31 cellular contexts compared by ENCODE assay signal in the genomic region with DNA sequence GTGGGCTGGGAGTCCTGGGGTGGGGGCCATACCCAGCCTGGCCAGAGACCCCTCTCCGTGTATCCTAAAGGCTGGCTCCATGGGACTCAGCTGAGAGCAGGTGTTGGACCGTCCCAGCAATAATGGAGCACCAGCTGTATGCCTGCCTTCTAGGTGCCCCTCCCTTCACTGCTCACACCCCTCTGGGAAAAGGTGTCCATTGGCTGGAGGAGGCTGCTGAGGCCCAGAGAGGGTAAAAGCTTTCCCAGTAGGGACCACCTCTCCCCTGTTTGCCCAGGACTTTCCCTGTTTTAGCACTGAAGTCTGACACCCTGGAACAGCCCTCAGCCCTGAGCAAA. TPM values are rescaled to one million over a fixed set of nuclear protein-coding genes. Genes with fewer than 3 reads are reported as not detected.
"Had no signal": no experiment of that assay in that cellular context is flagged by ENCODE, and none has a peak within 500 bp of the region (broad histone marks: within the 10 kb centered on the region; RNA-seq: fewer than 3 reads in every experiment).

No MANE protein-coding gene starts in this region.

- H3K27me3 Mint-ChIP-seq: activated CD4-positive, alpha-beta memory T cell treated with anti-CD3 and anti-CD28 coated beads, Interleukin-2, amount 10 ng/mL, durations not matched to agents 7 days and 5 days; activated CD4-positive, alpha-beta T cell treated with anti-CD3 and anti-CD28 coated beads, Interleukin-2, amount 10 ng/mL, durations not matched to agents 7 days and 5 days; activated naive CD4-positive, alpha-beta T cell treated with anti-CD3 and anti-CD28 coated beads, Interleukin-2, amount 10 ng/mL, durations not matched to agents 7 days and 5 days; activated naive CD8-positive, alpha-beta T cell treated with anti-CD3 and anti-CD28 coated beads, Interleukin-2, amount 10 ng/mL, durations not matched to agents 7 days and 5 days; activated T-cell treated with anti-CD3 and anti-CD28 coated beads, Interleukin-2, amount 50 U/mL, for 24 hours; effector memory CD8-positive, alpha-beta T cell had no signal

- H3K9me3 Mint-ChIP-seq: activated CD4-positive, alpha-beta memory T cell treated with anti-CD3 and anti-CD28 coated beads, Interleukin-2, amount 10 ng/mL, durations not matched to agents 7 days and 5 days; activated CD4-positive, alpha-beta T cell treated with anti-CD3 and anti-CD28 coated beads, Interleukin-2, amount 10 ng/mL, durations not matched to agents 7 days and 5 days; activated naive CD4-positive, alpha-beta T cell treated with anti-CD3 and anti-CD28 coated beads, Interleukin-2, amount 10 ng/mL, durations not matched to agents 7 days and 5 days; activated naive CD4-positive, alpha-beta T cell treated with anti-CD3 and anti-CD28 coated beads, Interleukin-2, amount 50 U/mL, for 72 hours; activated T-cell treated with anti-CD3 and anti-CD28 coated beads, Interleukin-2, amount 50 U/mL, for 24 hours; activated T-cell treated with anti-CD3 and anti-CD28 coated beads, Interleukin-2, amount 50 U/mL, for 72 hours; effector memory CD8-positive, alpha-beta T cell; WTC11 had no signal

- H3K4me1 ChIP-seq: ascending aorta, breast epithelium, colonic mucosa, foreskin keratinocyte, gastrocnemius medialis, heart left ventricle had no signal

- H3K4me1 Mint-ChIP-seq: activated naive CD4-positive, alpha-beta T cell treated with anti-CD3 and anti-CD28 coated beads, Interleukin-2, amount 10 ng/mL, durations not matched to agents 7 days and 5 days; brain had no signal

- H3K4me3 Mint-ChIP-seq: activated CD4-positive, alpha-beta memory T cell treated with anti-CD3 and anti-CD28 coated beads, Interleukin-2, amount 10 ng/mL, durations not matched to agents 7 days and 5 days; activated CD4-positive, alpha-beta T cell treated with anti-CD3 and anti-CD28 coated beads, Interleukin-2, amount 10 ng/mL, durations not matched to agents 7 days and 5 days; activated naive CD4-positive, alpha-beta T cell treated with anti-CD3 and anti-CD28 coated beads, Interleukin-2, amount 10 ng/mL, durations not matched to agents 7 days and 5 days; activated naive CD8-positive, alpha-beta T cell treated with anti-CD3 and anti-CD28 coated beads, Interleukin-2, amount 10 ng/mL, durations not matched to agents 7 days and 5 days; activated T-cell treated with anti-CD3 and anti-CD28 coated beads, Interleukin-2, amount 50 U/mL, for 24 hours; activated T-cell treated with anti-CD3 and anti-CD28 coated beads, Interleukin-2, amount 50 U/mL, for 72 hours; brain; effector memory CD8-positive, alpha-beta T cell; WTC11 had no signal

- H3K27ac Mint-ChIP-seq: activated CD4-positive, alpha-beta memory T cell treated with anti-CD3 and anti-CD28 coated beads, Interleukin-2, amount 10 ng/mL, durations not matched to agents 7 days and 5 days; activated CD4-positive, alpha-beta T cell treated with anti-CD3 and anti-CD28 coated beads, Interleukin-2, amount 10 ng/mL, durations not matched to agents 7 days and 5 days; activated naive CD4-positive, alpha-beta T cell treated with anti-CD3 and anti-CD28 coated beads, Interleukin-2, amount 10 ng/mL, durations not matched to agents 7 days and 5 days; activated naive CD8-positive, alpha-beta T cell treated with anti-CD3 and anti-CD28 coated beads, Interleukin-2, amount 10 ng/mL, durations not matched to agents 7 days and 5 days; activated T-cell treated with anti-CD3 and anti-CD28 coated beads, Interleukin-2, amount 50 U/mL, for 24 hours; activated T-cell treated with anti-CD3 and anti-CD28 coated beads, Interleukin-2, amount 50 U/mL, for 72 hours; brain had no signal

- DNase-seq: activated CD4-positive, alpha-beta memory T cell treated with anti-CD3 and anti-CD28 coated beads, Interleukin-2, amount 10 ng/mL, durations not matched to agents 7 days and 5 days; activated CD4-positive, alpha-beta T cell treated with anti-CD3 and anti-CD28 coated beads for 1 hour; activated CD4-positive, alpha-beta T cell treated with anti-CD3 and anti-CD28 coated beads for 4 hours; activated CD4-positive, alpha-beta T cell treated with anti-CD3 and anti-CD28 coated beads, Interleukin-2, amount 10 ng/mL, durations not matched to agents 7 days and 5 days; activated CD4-positive, alpha-beta T cell treated with anti-CD3 and anti-CD28 coated beads, Interleukin-2, amount 50 U/mL, for 4 hours; activated CD8-positive, alpha-beta memory T cell treated with anti-CD3 and anti-CD28 coated beads, Interleukin-2, amount 50 U/mL, for 48 hours; activated gamma-delta T cell; activated naive CD4-positive, alpha-beta T cell; activated naive CD4-positive, alpha-beta T cell treated with anti-CD3 and anti-CD28 coated beads, Interleukin-2, amount 10 ng/mL, durations not matched to agents 7 days and 5 days; activated naive CD8-positive, alpha-beta T cell treated with anti-CD3 and anti-CD28 coated beads, Interleukin-2, amount 10 ng/mL, durations not matched to agents 7 days and 5 days; activated T-cell treated with anti-CD3 and anti-CD28 coated beads for 4 hours; activated T-cell treated with anti-CD3 and anti-CD28 coated beads, Interleukin-2, amount 50 U/mL, for 24 hours; activated T-cell treated with anti-CD3 and anti-CD28 coated beads, Interleukin-2, amount 50 U/mL, for 72 hours; central memory CD4-positive, alpha-beta T cell; cerebellar nuclear complex; colonic mucosa; effector memory CD8-positive, alpha-beta T cell; erythroblast; foreskin keratinocyte; gastrocnemius medialis; heart left ventricle; T-helper 2 cell had no signal

- H3K4me3 ChIP-seq: ascending aorta, breast epithelium, cardiac muscle cell, colonic mucosa, esophagus muscularis mucosa, gastrocnemius medialis, heart left ventricle had no signal

- H3K36me3 ChIP-seq: ascending aorta, breast epithelium, cardiac muscle cell, colonic mucosa, esophagus muscularis mucosa, gastrocnemius medialis, heart left ventricle had no signal

- H3K9me3 ChIP-seq: ascending aorta, breast epithelium, colonic mucosa, esophagus muscularis mucosa, gastrocnemius medialis had no signal

- H3K36me3 Mint-ChIP-seq: activated naive CD4-positive, alpha-beta T cell treated with anti-CD3 and anti-CD28 coated beads, Interleukin-2, amount 10 ng/mL, durations not matched to agents 7 days and 5 days; activated naive CD4-positive, alpha-beta T cell treated with anti-CD3 and anti-CD28 coated beads, Interleukin-2, amount 50 U/mL, for 72 hours; brain; WTC11 had no signal

- H3K27ac ChIP-seq: ascending aorta, breast epithelium, cardiac muscle cell, colonic mucosa, esophagus muscularis mucosa, foreskin keratinocyte, gastrocnemius medialis, heart left ventricle had no signal

- H3K27me3 ChIP-seq: ascending aorta, cardiac muscle cell, colonic mucosa, heart left ventricle had no signal

RNA-seq across cellular contexts. Expression of gene RAX2, which starts 3.3 kb away (rescaled TPM):
- total RNA-seq: activated CD4-positive, alpha-beta memory T cell treated with anti-CD3 and anti-CD28 coated beads, Interleukin-2, amount 10 ng/mL, durations not matched to agents 7 days and 5 days; activated CD4-positive, alpha-beta T cell treated with anti-CD3 and anti-CD28 coated beads, Interleukin-2, amount 10 ng/mL, durations not matched to agents 7 days and 5 days; activated naive CD4-positive, alpha-beta T cell treated with anti-CD3 and anti-CD28 coated beads, Interleukin-2, amount 50 U/mL, for 72 hours; activated naive CD8-positive, alpha-beta T cell treated with anti-CD3 and anti-CD28 coated beads, Interleukin-2, amount 10 ng/mL, durations not matched to agents 7 days and 5 days; activated T-cell treated with anti-CD3 and anti-CD28 coated beads, Interleukin-2, amount 50 U/mL, for 72 hours; ascending aorta; cardiac muscle cell; colonic mucosa; dermis microvascular lymphatic vessel endothelial cell; esophagus muscularis mucosa; foreskin keratinocyte; gastrocnemius medialis; heart left ventricle; T-helper 1 cell treated with Interleukin-12 subunit alpha and Interleukin-12 subunit beta and Interleukin-4 antibody, amounts not matched to agents 30 ng/mL and 1 ng/mL, for 36 hours had no signal
- polyA plus RNA-seq: cardiac muscle cell, foreskin keratinocyte, heart left ventricle had no signal

RNA-seq across cellular contexts. Expression of gene MATK, which starts 10.8 kb away (rescaled TPM):
- total RNA-seq: ascending aorta, foreskin keratinocyte had no signal
- polyA plus RNA-seq: foreskin keratinocyte had no signal
